ENCODE assay signal across 1 cellular context in the genomic region with DNA sequence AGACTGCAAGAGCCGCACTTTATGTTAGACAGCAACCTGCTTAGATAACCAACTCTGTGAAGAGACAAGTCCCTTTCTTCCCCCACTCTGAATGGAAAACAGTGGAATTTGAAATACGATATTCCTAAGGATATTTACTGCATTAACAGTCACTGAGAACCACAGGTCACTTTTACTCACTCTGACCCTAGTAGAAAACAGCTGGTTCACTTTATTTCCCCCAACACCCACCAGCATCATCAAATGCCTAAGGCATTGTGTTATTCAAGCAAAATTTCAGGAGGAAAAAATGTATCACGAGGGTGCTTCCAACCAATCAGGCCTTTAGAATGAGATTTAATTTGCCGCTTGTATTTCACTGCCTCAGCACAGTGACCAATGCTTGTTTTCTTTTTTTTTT.
TF ChIP-seq lines count a peak whose summit lies in the region.

No MANE protein-coding gene starts in this region.

TF ChIP-seq in H1, 55 proteins besides CTCF, POLR2A, EP300 and RAD21 (continued from another document):
- TF ChIP-seq TAF1 (IDR thresholded peaks at IDR 0.05; ENCODE audit: low read depth, low read length) (no peak), EGR1 (IDR thresholded peaks at IDR 0.05; ENCODE audit: borderline replicate concordance, low read depth, low read length) (no peak), CEBPB (IDR thresholded peaks at IDR 0.05; ENCODE audit: low read depth, low read length) (no peak), EZH2 (IDR thresholded peaks at IDR 0.05; ENCODE audit: low read depth, low read length, severe bottlenecking) (no peak), CTBP2 (IDR thresholded peaks at IDR 0.05; ENCODE audit: borderline replicate concordance, insufficient read depth, insufficient read length, low read length) (no peak), KDM4A (IDR thresholded peaks at IDR 0.05; ENCODE audit: low read depth, low read length, severe bottlenecking) (no peak), MAFK (IDR thresholded peaks at IDR 0.05; ENCODE audit: low read depth, low read length) (no peak), KDM1A (IDR thresholded peaks at IDR 0.05; ENCODE audit: borderline replicate concordance, low read length) (no peak), TCF12 (IDR thresholded peaks at IDR 0.05; ENCODE audit: low read depth, low read length) (no peak), CREB1 (IDR thresholded peaks at IDR 0.05) (no peak), BRCA1 (IDR thresholded peaks at IDR 0.05; ENCODE audit: low read depth, low read length) (no peak), SIRT6 (IDR thresholded peaks at IDR 0.05; ENCODE audit: low read length) (no peak), TBP (IDR thresholded peaks at IDR 0.05; ENCODE audit: low read depth, low read length) (no peak)
- TF ChIP-seq, protein P1, sequence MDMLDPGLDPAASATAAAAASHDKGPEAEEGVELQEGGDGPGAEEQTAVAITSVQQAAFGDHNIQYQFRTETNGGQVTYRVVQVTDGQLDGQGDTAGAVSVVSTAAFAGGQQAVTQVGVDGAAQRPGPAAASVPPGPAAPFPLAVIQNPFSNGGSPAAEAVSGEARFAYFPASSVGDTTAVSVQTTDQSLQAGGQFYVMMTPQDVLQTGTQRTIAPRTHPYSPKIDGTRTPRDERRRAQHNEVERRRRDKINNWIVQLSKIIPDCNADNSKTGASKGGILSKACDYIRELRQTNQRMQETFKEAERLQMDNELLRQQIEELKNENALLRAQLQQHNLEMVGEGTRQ (IDR thresholded peaks at IDR 0.05; ENCODE audit: low read length): no peak
